In the genomic region with DNA sequence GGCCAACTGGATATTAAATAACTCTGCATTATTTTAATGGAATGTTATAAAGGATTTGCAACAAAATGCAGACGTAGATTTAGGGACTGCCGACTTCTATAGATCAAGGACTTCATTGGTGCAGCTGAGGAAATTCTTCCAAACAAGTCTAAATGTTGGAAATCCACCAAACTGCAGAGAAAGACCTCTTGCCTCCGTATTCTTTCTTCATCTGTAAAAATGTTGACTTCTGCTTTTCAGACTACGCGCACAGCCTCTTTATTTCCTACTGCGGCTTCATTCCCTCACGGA, we compare ENCODE assay signal across 8 cellular contexts. TPM values are rescaled to one million over a fixed set of nuclear protein-coding genes. Genes with fewer than 3 reads are reported as not detected.
DNase-seq lines count a peak whose midpoint lies in the region; ATAC-seq and TF ChIP-seq lines count a peak whose summit lies in the region.

No MANE protein-coding gene starts in this region.

- H3K4me1 ChIP-seq in BE2C, result no peaks in the 10 kb centered on the region; the same call in 1 of the 2 replicates
- no peaks in the 10 kb centered on the region for H3K4me1 ChIP-seq in MM.1S (ENCODE audit: low read length)

- peak overlapping the region; percentile 82 to 95 (median 90) for H3K4me3 Mint-ChIP-seq in naive thymus-derived CD8-positive, alpha-beta T cell

- H3F3A ChIP-seq in MM.1S (ENCODE audit: insufficient read depth, low read length), result peaks cover 7% of the 10 kb centered on the region

- H3K36me3 ChIP-seq in BE2C, result no peaks in the 10 kb centered on the region
- H3K36me3 ChIP-seq in MM.1S (replicated peaks; ENCODE audit: insufficient read depth, low read length), result no peaks in the 10 kb centered on the region

- no peak overlapping the region for H3K27ac ChIP-seq in MM.1S (ENCODE audit: low read length)

- no peaks in the 10 kb centered on the region for H3K9me3 ChIP-seq in BE2C
- no peaks in the 10 kb centered on the region for H3K9me3 ChIP-seq in MM.1S (replicated peaks; ENCODE audit: insufficient read depth, low read length)

- H3K4me1 Mint-ChIP-seq in naive thymus-derived CD8-positive, alpha-beta T cell, result peaks cover 14 to 32% (median 23%) of the 10 kb centered on the region in 4 donors

- no peaks in the 10 kb centered on the region for H3K9me3 Mint-ChIP-seq in naive thymus-derived CD8-positive, alpha-beta T cell

- H3K4me2 ChIP-seq in MM.1S (ENCODE audit: low read depth, low read length), result peak overlapping the region; percentile 69; the same call in 1 of the 2 replicates

- DNase-seq in BE2C, result no peak
- DNase-seq in MM.1S, result no peak
- DNase-seq in choroid plexus epithelial cell (ENCODE audit: low read depth), result no peak
- DNase-seq in naive thymus-derived CD8-positive, alpha-beta T cell, result no peak
- DNase-seq in HuH-7 (ENCODE audit: low spot score), result no peak
- DNase-seq in NCI-H128 (lab: John Stamatoyannopoulos, UW; ENCODE audit: unreplicated experiment), result no peak
- no peak for DNase-seq in activated gamma-delta T cell (lab: John Stamatoyannopoulos, UW)

- POLR2A ChIA-PET in naive thymus-derived CD8-positive, alpha-beta T cell (lab: Charles Lee), result no interaction called here

- TF ChIP-seq CTCF in BE2C (IDR thresholded peaks at IDR 0.05; ENCODE audit: low read depth, low read length), result no peak
- TF ChIP-seq CTCF in MM.1S (IDR thresholded peaks at IDR 0.05; ENCODE audit: low read length), result no peak
- TF ChIP-seq CTCF in choroid plexus epithelial cell (conservative IDR thresholded peaks at IDR 0.05; ENCODE audit: low read depth, low read length), result no peak

- 0 out of 2 replicates have a peak overlapping the region, but pooled peaks have one; percentile 35 for H2AFZ ChIP-seq in MM.1S (ENCODE audit: low read length)

- H3K9me2 ChIP-seq in MM.1S (replicated peaks; ENCODE audit: insufficient read depth, low read length), result no peaks in the 10 kb centered on the region

- H3K27me3 Mint-ChIP-seq in naive thymus-derived CD8-positive, alpha-beta T cell, result peaks cover 0 to 8% (median 0%) of the 10 kb centered on the region in 5 donors

- 0 out of 2 replicates have a peak overlapping the region, but pooled peaks have one; percentile 45 for H3K9ac ChIP-seq in MM.1S (ENCODE audit: low read length)

- peaks cover 23% of the 10 kb centered on the region for H3K79me2 ChIP-seq in MM.1S (ENCODE audit: low read length)

- H4K20me1 ChIP-seq in MM.1S (ENCODE audit: insufficient read depth, low read length), result peaks cover 7% of the 10 kb centered on the region

- peak overlapping the region; percentile 66 to 98 (median 94) for H3K27ac Mint-ChIP-seq in naive thymus-derived CD8-positive, alpha-beta T cell

- H3K27me3 ChIP-seq in BE2C (no peaks in the 10 kb centered on the region), MM.1S (replicated peaks; ENCODE audit: insufficient read depth, low read length) (no peaks in the 10 kb centered on the region)

- no peaks in the 10 kb centered on the region for H3K36me3 Mint-ChIP-seq in naive thymus-derived CD8-positive, alpha-beta T cell

- ATAC-seq in naive thymus-derived CD8-positive, alpha-beta T cell, result no peak
- no peak for ATAC-seq in GM19328 (IDR thresholded peaks at IDR 0.05; ENCODE audit: unreplicated experiment)

- peak overlapping the region; percentile 57 for H3K4me3 ChIP-seq in BE2C (ENCODE audit: low read depth, low read length)
- peak overlapping the region; percentile 55 for H3K4me3 ChIP-seq in MM.1S (ENCODE audit: low read length)
- peak overlapping the region; percentile 83 for H3K4me3 ChIP-seq in choroid plexus epithelial cell (ENCODE audit: low read depth, low read length)

RNA-seq across cellular contexts. Expression of gene QKI, which starts 1.5 kb away (rescaled TPM):
- 42.1 TPM for polyA plus RNA-seq in BE2C (2012; ENCODE audit: insufficient read depth, insufficient read length, low read depth)
- total RNA-seq in naive thymus-derived CD8-positive, alpha-beta T cell, result 10 to 100 TPM; 64.0 to 65.7 TPM
- polyA plus RNA-seq in naive thymus-derived CD8-positive, alpha-beta T cell, result 10 to 100 TPM in 2 of 3 donors, 1 to 10 TPM in 1; 8.8 to 36.0 (median 29.6) TPM
